8 cellular contexts compared by ENCODE assay signal in the genomic region with DNA sequence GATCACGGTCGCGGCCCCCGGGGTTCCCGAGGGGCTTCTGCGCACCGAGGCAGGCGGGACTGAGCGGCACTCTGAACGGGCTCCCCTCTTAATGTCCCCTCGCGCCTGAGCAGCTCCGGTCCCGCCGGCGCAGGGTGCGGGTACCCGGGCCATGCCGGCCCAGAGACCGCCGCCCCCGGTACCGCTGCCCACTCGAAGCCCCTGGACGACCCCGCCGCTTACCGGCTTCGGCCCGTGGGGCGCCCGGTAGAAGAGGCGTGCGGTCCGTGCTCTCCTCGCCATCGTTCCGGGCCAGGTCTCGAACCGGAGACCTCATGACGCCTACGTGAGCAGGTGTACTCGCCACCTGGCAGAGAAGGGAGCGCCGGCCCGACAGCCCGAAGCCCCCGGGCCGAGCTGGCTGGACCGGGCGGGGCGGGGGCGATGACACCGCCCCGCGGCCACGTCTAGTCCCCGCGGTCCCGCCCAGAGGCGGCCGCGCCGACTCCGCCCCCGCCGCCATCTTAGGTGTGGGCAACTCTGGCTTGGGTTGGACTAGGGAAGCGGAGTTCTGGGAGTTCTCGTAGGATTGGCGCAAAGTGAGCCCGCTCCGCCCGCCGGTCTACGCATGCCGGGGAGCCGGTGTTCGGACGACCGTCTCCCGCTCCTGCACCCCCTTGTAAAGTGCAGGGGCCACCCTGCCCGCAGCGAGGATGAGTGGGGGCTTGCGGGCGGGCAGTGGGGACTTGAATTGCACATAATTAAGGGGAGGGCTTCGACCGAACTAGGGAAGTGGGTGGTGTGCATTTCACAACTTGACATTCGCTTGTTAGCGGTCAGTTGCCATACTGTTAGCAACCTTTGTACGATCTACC. TPM values are rescaled to one million over a fixed set of nuclear protein-coding genes. Genes with fewer than 3 reads are reported as not detected.
DNase-seq lines count a peak whose midpoint lies in the region; ATAC-seq and TF ChIP-seq lines count a peak whose summit lies in the region.

A gene with protein sequence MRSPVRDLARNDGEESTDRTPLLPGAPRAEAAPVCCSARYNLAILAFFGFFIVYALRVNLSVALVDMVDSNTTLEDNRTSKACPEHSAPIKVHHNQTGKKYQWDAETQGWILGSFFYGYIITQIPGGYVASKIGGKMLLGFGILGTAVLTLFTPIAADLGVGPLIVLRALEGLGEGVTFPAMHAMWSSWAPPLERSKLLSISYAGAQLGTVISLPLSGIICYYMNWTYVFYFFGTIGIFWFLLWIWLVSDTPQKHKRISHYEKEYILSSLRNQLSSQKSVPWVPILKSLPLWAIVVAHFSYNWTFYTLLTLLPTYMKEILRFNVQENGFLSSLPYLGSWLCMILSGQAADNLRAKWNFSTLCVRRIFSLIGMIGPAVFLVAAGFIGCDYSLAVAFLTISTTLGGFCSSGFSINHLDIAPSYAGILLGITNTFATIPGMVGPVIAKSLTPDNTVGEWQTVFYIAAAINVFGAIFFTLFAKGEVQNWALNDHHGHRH (minus strand): TSS at position 422 of the 854 bp plus-strand sequence. CDS start 106 bp downstream, at position 316.

- H3K4me1 ChIP-seq in KMS-11 (ENCODE audit: low read depth, poor library complexity, severe bottlenecking) (peaks cover 20% of the 10 kb centered on the region), Panc1 (ENCODE audit: control insufficient read depth, insufficient read depth, low read length) (peaks cover 21% of the 10 kb centered on the region), esophagus squamous epithelium (peaks cover 0 to 27% (median 9%) of the 10 kb centered on the region in 3 donors)

- H3K27ac ChIP-seq in KMS-11, result peak within 1 kb of the TSS; percentile 97
- H3K27ac ChIP-seq in Panc1 (ENCODE audit: low read length), result peak within 1 kb of the TSS; percentile 77
- peak within 1 kb of the TSS; percentile 95 to 99 (median 96) for H3K27ac ChIP-seq in esophagus squamous epithelium

- TF ChIP-seq CTCF in KMS-11 (conservative IDR thresholded peaks at IDR 0.05; ENCODE audit: low read depth, low read length), result no peak
- no peak for TF ChIP-seq CTCF in Panc1 (IDR thresholded peaks at IDR 0.05)
- no peak for TF ChIP-seq CTCF in esophagus squamous epithelium (IDR thresholded peaks at IDR 0.05)

- CTCF ChIA-PET in Panc1 (lab: Charles Lee), result interaction anchor here (0.6 to 1.4 kb wide), 7 partner anchors 11 to 226 kb away, joined by 3 to 8 read pairs (median 3); no protein-coding TSS in a partner anchor

- H3K4me3 ChIP-seq in KMS-11 (IDR thresholded peaks at IDR 0.05; ENCODE audit: insufficient read depth, low read depth, low read length), result no peak within 1 kb of the TSS
- H3K4me3 ChIP-seq in Panc1 (ENCODE audit: low read depth in 2 of 2, low read length in 2 of 2), result peak within 1 kb of the TSS; percentile 73 to 98
- H3K4me3 ChIP-seq in esophagus squamous epithelium, result peak within 1 kb of the TSS; percentile 69 to 100 (median 91)

- in situ Hi-C loops in Panc1 (cut with HindIII; ENCODE audit: low pct_unique_long_range_greater_than_20kb, low sequenced_read_pairs), result no loop called here

- 0 to 1% methylated on average over 8 to 10 of the region's 90 CpGs for WGBS in esophagus squamous epithelium, 2 donors

- H3K9ac ChIP-seq in KMS-11, result peak within 1 kb of the TSS; percentile 96

- H3K36me3 ChIP-seq in KMS-11 (ENCODE audit: insufficient read depth) (no peaks in the 10 kb centered on the region), Panc1 (ENCODE audit: control insufficient read depth, insufficient read depth, low read length) (no peaks in the 10 kb centered on the region), esophagus squamous epithelium (peaks cover 0 to 8% (median 0%) of the 10 kb centered on the region in 3 donors)

- no peaks in the 10 kb centered on the region for H4K20me1 ChIP-seq in KMS-11 (ENCODE audit: insufficient read depth)

- TF ChIP-seq POLR2A in esophagus squamous epithelium (IDR thresholded peaks at IDR 0.05), result peak in 3 of 4 donors; percentile 35 to 75 (median 67)

- intact Hi-C loops in Panc1 (cut with micrococcal nuclease; ENCODE audit: unreplicated experiment), result loop anchor here (2.0 to 5.0 kb wide), 2 partner anchors 139 to 191 kb away; partner anchors contain the start of gene MTO1
- intact Hi-C loops in esophagus squamous epithelium (cut with DNase I), result no loop called here

- no peaks in the 10 kb centered on the region for H3K79me2 ChIP-seq in KMS-11 (ENCODE audit: insufficient read depth, low read depth)

- no TSS peak for BruUV-seq in Panc1 (replicated peaks; lab: Mats Ljungman, UMichigan)

- no peaks in the 10 kb centered on the region for H3K9me3 ChIP-seq in Panc1 (ENCODE audit: control insufficient read depth, insufficient read depth, low read depth, low read length)
- no peaks in the 10 kb centered on the region for H3K9me3 ChIP-seq in esophagus squamous epithelium

- DNase-seq in DMS79 treated with DMSO at 0.1 percent for 48 hours (lab: John Stamatoyannopoulos, UW) (peak; percentile 94), Panc1 (ENCODE audit: low read depth, low spot score) (peak; percentile 75), activated T-helper 1 cell treated with Interleukin-2 at 50 U/mL for 16 hours (ENCODE audit: low read depth) (peak; percentile 84), esophagus squamous epithelium (lab: John Stamatoyannopoulos, UW) (peak; percentile 66), myocyte (ENCODE audit: low read depth) (peak; percentile 97)
- peak; percentile 76 to 84 for DNase-seq in stimulated activated CD8-positive, alpha-beta memory T cell treated with anti-CD3 and anti-CD28 coated beads, Interleukin-7, amount 100 ng/mL, for 4 hours (ENCODE audit: low read depth in 2 of 2)

- H2AFZ ChIP-seq in KMS-11 (ENCODE audit: low read depth), result peak within 1 kb of the TSS; percentile 93

- no peaks in the 10 kb centered on the region for H3K27me3 ChIP-seq in KMS-11 (ENCODE audit: insufficient read depth, low read depth)
- no peaks in the 10 kb centered on the region for H3K27me3 ChIP-seq in Panc1 (ENCODE audit: control insufficient read depth, insufficient read depth, low read length)
- H3K27me3 ChIP-seq in esophagus squamous epithelium, result no peaks in the 10 kb centered on the region

- peak; percentile 86 for ATAC-seq in GM21786 (IDR thresholded peaks at IDR 0.05; ENCODE audit: unreplicated experiment)
- ATAC-seq in Panc1, result peak; percentile 97

- POLR2A ChIA-PET in Panc1 (lab: Charles Lee), result interaction anchor here (0.6 to 2.3 kb wide), 4 partner anchors 9 to 211 kb away, joined by 3 to 8 read pairs (median 4); no protein-coding TSS in a partner anchor

- H3K4me2 ChIP-seq in KMS-11, result peak within 1 kb of the TSS; percentile 94

RNA-seq across cellular contexts. Expression of the gene that starts here (rescaled TPM):
- total RNA-seq in Panc1 (2021; ENCODE audit: unreplicated experiment) (20.6 TPM), esophagus squamous epithelium (10 to 100 TPM in 2 of 4 donors, 1 to 10 TPM in 2; 6.7 to 13.7 (median 9.9) TPM), myocyte (33.4 and 50.5 TPM in 2 replicates)
- 11.1 TPM for polyA plus RNA-seq in Panc1 (2012; ENCODE audit: insufficient read length)
- 33.0 TPM for polyA plus RNA-seq in myocyte (2012)
